ENCODE assay signal across 12 cellular contexts in genomic region chr17:66944365-66945203, GRCh38. TPM values are rescaled to one million over a fixed set of nuclear protein-coding genes. Genes with fewer than 3 reads are reported as not detected.
DNase-seq lines count a peak whose midpoint lies in the region; ATAC-seq, FAIRE-seq and TF ChIP-seq lines count a peak whose summit lies in the region.
"Had no signal": no experiment of that assay in that cellular context is flagged by ENCODE, and none has a peak within 500 bp of the region (broad histone marks: within the 10 kb centered on the region; RNA-seq: fewer than 3 reads in every experiment).

No MANE protein-coding gene starts in this region.

- H2BK5ac ChIP-seq in mesendoderm (ENCODE audit: low read length), result no peak overlapping the region

- H3K4me2 ChIP-seq in HepG2 (ENCODE audit: low read depth, low read length) (no peak overlapping the region), mesendoderm (ENCODE audit: low read length) (no peak overlapping the region)

- H3K4me3 ChIP-seq in right lobe of liver, result no peak overlapping the region
- no peak overlapping the region for H3K4me3 ChIP-seq in HepG2 (replicated peaks in 1 of 3; ENCODE audit: insufficient read depth in 1 of 3, low read depth in 2 of 3, low read length in 3 of 3)
- H3K4me3 ChIP-seq in mesendoderm (ENCODE audit: low read length), result no peak overlapping the region

- no peak overlapping the region for H3K27ac Mint-ChIP-seq in glutamatergic neuron (ENCODE audit: unreplicated experiment)

- H3K27ac ChIP-seq in right lobe of liver (no peak overlapping the region), HepG2 (ENCODE audit: extremely low read length, insufficient read depth, low read length) (no peak overlapping the region), mesendoderm (ENCODE audit: low read depth, low read length) (no peak overlapping the region)
- H3K27ac ChIP-seq: epithelial cell of prostate had no signal

- TF ChIP-seq CTCF in right lobe of liver (IDR thresholded peaks at IDR 0.05) (no peak), HepG2 (CRISPR knock-in tag; IDR thresholded peaks at IDR 0.05) (no peak), glutamatergic neuron (IDR thresholded peaks at IDR 0.05; ENCODE audit: partially characterized antibody, unreplicated experiment) (no peak)

- no peak overlapping the region for H4K5ac ChIP-seq in mesendoderm (ENCODE audit: low read length)

- no peak overlapping the region for H4K8ac ChIP-seq in mesendoderm (ENCODE audit: low read depth, low read length)

- no peak overlapping the region for H2AK5ac ChIP-seq in mesendoderm (ENCODE audit: low read length)

- no peak for FAIRE-seq in HepG2 (lab: Jason Lieb, UNC)
- peak; percentile 65 for FAIRE-seq in urothelium cell line (lab: Jason Lieb, UNC)

- POLR2A ChIA-PET in HepG2 (lab: Yijun Ruan, JAX), result no interaction called here

- H3K27me3 Mint-ChIP-seq in glutamatergic neuron (ENCODE audit: unreplicated experiment), result peaks cover 17% of the 10 kb centered on the region

- no peak overlapping the region for H3K56ac ChIP-seq in mesendoderm (ENCODE audit: low read length)

- no peak overlapping the region for H3K4ac ChIP-seq in mesendoderm (ENCODE audit: low read depth, low read length)

- H3K4me1 ChIP-seq in right lobe of liver, result no peaks in the 10 kb centered on the region
- peaks cover 26% of the 10 kb centered on the region for H3K4me1 ChIP-seq in HepG2 (ENCODE audit: insufficient read depth, low read length)
- no peaks in the 10 kb centered on the region for H3K4me1 ChIP-seq in mesendoderm (ENCODE audit: control insufficient read depth, low read depth, low read length)

- DNase-seq in right lobe of liver (no peak), HepG2 (ENCODE audit: low spot score) (no peak), amniotic epithelial cell (ENCODE audit: low read depth) (peak; percentile 73), mesendoderm (peak; percentile 70), urothelium cell line (ENCODE audit: low spot score) (no peak), glutamatergic neuron (no peak), KG1 (lab: John Stamatoyannopoulos, UW) (no peak)
- DNase-seq in stimulated activated naive CD8-positive, alpha-beta T cell treated with anti-CD3 and anti-CD28 coated beads, Interleukin-15, Interleukin-2, amounts not matched to agents 100 U/mL and 50 U/mL, for 24 hours, result no peak
- DNase-seq: NCI-H146; NCI-H774; stimulated activated CD8-positive, alpha-beta memory T cell treated with anti-CD3 and anti-CD28 coated beads, Interleukin-4, amount 100 ng/mL, for 48 hours had no signal

- H2BK15ac ChIP-seq in mesendoderm (replicated peaks; ENCODE audit: low read depth), result no peak overlapping the region

- in situ Hi-C loops in HepG2 (cut with HindIII; ENCODE audit: extremely low pct_ligation_motif_present, low pct_unique_long_range_greater_than_20kb), result no loop called here

- 25% methylated on average over 15 of the region's 16 CpGs for WGBS in right lobe of liver (ENCODE audit: insufficient coverage, low coverage, low lambda C conversion rate, missing lambda C conversion rate)
- 26% methylated on average over 16 of the region's 16 CpGs for WGBS in HepG2 (ENCODE audit: low lambda C conversion rate)
- WGBS in mesendoderm (ENCODE audit: extremely low coverage, insufficient coverage, low lambda C conversion rate), result no CpG with 5 or more reads among the region's 16 CpGs

- no peaks in the 10 kb centered on the region for H3K79me1 ChIP-seq in mesendoderm (ENCODE audit: low read length)

- no peak overlapping the region for H3K23ac ChIP-seq in mesendoderm (ENCODE audit: low read length)

- H2BK120ac ChIP-seq in mesendoderm (ENCODE audit: low read depth, low read length), result no peak overlapping the region

- H3K9me3 ChIP-seq in right lobe of liver, result no peaks in the 10 kb centered on the region
- H3K9me3 ChIP-seq in HepG2 (ENCODE audit: low read length), result no peaks in the 10 kb centered on the region

- TF ChIP-seq RAD21 in HepG2 (CRISPR knock-in tag; IDR thresholded peaks at IDR 0.05), result no peak

- intact Hi-C loops in right lobe of liver (cut with DNase I), result no loop called here
- intact Hi-C loops in HepG2 (cut with micrococcal nuclease; ENCODE audit: unreplicated experiment), result no loop called here

- no peak overlapping the region for H3K18ac ChIP-seq in mesendoderm (ENCODE audit: low read length)

- TF ChIP-seq EP300 in HepG2 (IDR thresholded peaks at IDR 0.05; ENCODE audit: low read depth in 2 of 2, low read length in 2 of 2) (no peak), HepG2 (CRISPR knock-in tag; IDR thresholded peaks at IDR 0.05; ENCODE audit: borderline replicate concordance) (no peak)

- H4K20me1 ChIP-seq in HepG2 (ENCODE audit: insufficient read depth, low read length), result no peaks in the 10 kb centered on the region

- H3K27me3 ChIP-seq in right lobe of liver (no peaks in the 10 kb centered on the region), HepG2 (ENCODE audit: control insufficient read depth in 1 of 2, insufficient read depth in 2 of 2, low read length in 2 of 2) (peaks cover 4 to 71% of the 10 kb centered on the region in 2 experiments; a peak in 4 of 5 replicates), mesendoderm (ENCODE audit: insufficient read depth, low read length, poor library complexity) (no peaks in the 10 kb centered on the region)

- H3K9me3 Mint-ChIP-seq in glutamatergic neuron (ENCODE audit: unreplicated experiment), result peaks cover 11% of the 10 kb centered on the region

- H3K4me3 Mint-ChIP-seq in glutamatergic neuron (ENCODE audit: unreplicated experiment), result no peak overlapping the region

- H3K4me1 Mint-ChIP-seq in glutamatergic neuron (ENCODE audit: low read depth, unreplicated experiment), result no peaks in the 10 kb centered on the region

- TF ChIP-seq POLR2A in right lobe of liver (IDR thresholded peaks at IDR 0.05), result no peak
- TF ChIP-seq POLR2A in HepG2 (IDR thresholded peaks at IDR 0.05; ENCODE audit: insufficient read depth in 1 of 2, low read depth in 2 of 2, low read length in 2 of 2), result no peak

- H2AFZ ChIP-seq in HepG2 (ENCODE audit: low read length), result no peak overlapping the region

- no TSS peak for BruUV-seq in HepG2 (replicated peaks; lab: Mats Ljungman, UMichigan)

- ATAC-seq in right lobe of liver (peak in 3 of 4 donors; percentile 27 to 64 (median 39)), HepG2 (no peak)
- ATAC-seq in stimulated activated naive CD8-positive, alpha-beta T cell treated with anti-CD3 and anti-CD28 coated beads, Interleukin-15, Interleukin-2, amounts not matched to agents 100 U/mL and 50 U/mL, for 24 hours, result no peak

- H3K36me3 ChIP-seq in right lobe of liver, result no peaks in the 10 kb centered on the region
- no peaks in the 10 kb centered on the region for H3K36me3 ChIP-seq in HepG2 (replicated peaks in 1 of 2; ENCODE audit: control insufficient read depth in 1 of 2, insufficient read depth in 2 of 2, low read length in 2 of 2)
- no peaks in the 10 kb centered on the region for H3K36me3 ChIP-seq in mesendoderm (ENCODE audit: control insufficient read depth, insufficient read depth, low read length)

- H3K9ac ChIP-seq in HepG2 (ENCODE audit: insufficient read depth, low read depth, low read length) (no peak overlapping the region), mesendoderm (ENCODE audit: low read length) (no peak overlapping the region)

- H3K36me3 Mint-ChIP-seq in glutamatergic neuron (ENCODE audit: unreplicated experiment), result peaks cover 10% of the 10 kb centered on the region

- CTCF ChIA-PET in HepG2 (lab: Yijun Ruan, JAX; ENCODE audit: low intra/inter-chr PET ratio, low total read pairs), result no interaction called here

- H3K79me2 ChIP-seq in HepG2 (ENCODE audit: insufficient read depth, low read length) (no peaks in the 10 kb centered on the region), mesendoderm (ENCODE audit: control insufficient read depth, insufficient read depth, low read length) (no peaks in the 10 kb centered on the region)

TF ChIP-seq in HepG2, 621 proteins besides CTCF, POLR2A, EP300 and RAD21 (continues in another document):
- TF ChIP-seq HDAC1 (CRISPR knock-in tag; IDR thresholded peaks at IDR 0.05), result no peak
- no peak for TF ChIP-seq ATRX (CRISPR knock-in tag; IDR thresholded peaks at IDR 0.05; ENCODE audit: borderline replicate concordance)
- TF ChIP-seq RXRB (CRISPR knock-in tag; IDR thresholded peaks at IDR 0.05; ENCODE audit: borderline replicate concordance), result no peak
- TF ChIP-seq PAF1 (CRISPR knock-in tag; IDR thresholded peaks at IDR 0.05), result no peak
- no peak for TF ChIP-seq SP4 (CRISPR knock-in tag; IDR thresholded peaks at IDR 0.05)
- no peak for TF ChIP-seq RBM22 (optimal IDR thresholded peaks at IDR 0.05; ENCODE audit: low read length)

RNA-seq across cellular contexts. Expression of gene CACNG4, which starts 19.9 kb away (rescaled TPM):
- total RNA-seq in right lobe of liver (not detected), HepG2 (2016; rRNA removed; fragmentation: Illumina TruSeq; extraction: Trizol) (0.09 and 0.11 TPM in 2 replicates), glutamatergic neuron (ENCODE audit: unreplicated experiment) (105 TPM)
- 0.09 and 0.10 TPM in 2 replicates for total RNA-seq in HepG2 (2016; cell fraction: cytosol; rRNA removed; fragmentation: Illumina TruSeq; extraction: Trizol; ENCODE audit: low read depth)
- 0.09 TPM in 2 replicates for total RNA-seq in HepG2 (2016; cell fraction: insoluble cytoplasmic fraction; rRNA removed; fragmentation: Illumina TruSeq; extraction: Trizol)
- total RNA-seq in HepG2 (2016; cell fraction: membrane; rRNA removed; fragmentation: Illumina TruSeq; extraction: Trizol), result 0.17 and 0.19 TPM in 2 replicates
- total RNA-seq in HepG2 (2016; cell fraction: nucleus; rRNA removed; fragmentation: Illumina TruSeq; extraction: Trizol), result not detected in 2 replicates
- polyA plus RNA-seq in HepG2 (2011; rRNA removed), result 0.09 and 0.17 TPM in 2 replicates
- 0.14 and 0.19 TPM in 2 replicates for polyA plus RNA-seq in HepG2 (2011; cell fraction: cytosol; rRNA removed)
- 0.07 and 0.21 TPM in 2 replicates for polyA plus RNA-seq in HepG2 (2011; cell fraction: nucleus; rRNA removed)
- 0.08 and 0.12 TPM in 2 replicates for polyA plus RNA-seq in HepG2 (2012)
- 0.12 and 0.14 TPM in 2 replicates for polyA plus RNA-seq in HepG2 (2016; cell fraction: cytosol; fragmentation: Illumina TruSeq; extraction: Trizol; ENCODE audit: low read depth)
- 0.09 TPM in 1 of 2 replicates, not detected in the other for polyA plus RNA-seq in HepG2 (2016; cell fraction: insoluble cytoplasmic fraction; fragmentation: Illumina TruSeq; extraction: Trizol; ENCODE audit: low read depth)
- 0.17 and 0.26 TPM in 2 replicates for polyA plus RNA-seq in HepG2 (2016; cell fraction: membrane; fragmentation: Illumina TruSeq; extraction: Trizol; ENCODE audit: low read depth)
- not detected in 2 replicates for polyA plus RNA-seq in HepG2 (2016; cell fraction: nucleus; fragmentation: Illumina TruSeq; extraction: Trizol; ENCODE audit: insufficient read depth, low read depth)
- 0.22 TPM in 1 of 2 replicates, not detected in the other for polyA minus RNA-seq in HepG2 (2011; rRNA and poly(A)+ RNA removed; ENCODE audit: low replicate concordance)
- not detected in 2 replicates for polyA minus RNA-seq in HepG2 (2011; cell fraction: cytosol; rRNA and poly(A)+ RNA removed)
- not detected in 2 replicates for polyA minus RNA-seq in HepG2 (2011; cell fraction: nucleus; rRNA and poly(A)+ RNA removed)
- polyA plus RNA-seq in mesendoderm (2013, experiment 1 of 2), result 5.2 TPM
- 5.4 TPM for polyA plus RNA-seq in mesendoderm (2013, experiment 2 of 2)

Comparison
In these comparisons a context has a peak if more than half of its experiments do, and no peak if none do; other contexts are left out.
1. ATAC-seq: peak in right lobe of liver (3 of 4); none in HepG2 (single experiment) and stimulated activated naive CD8-positive, alpha-beta T cell treated with anti-CD3 and anti-CD28 coated beads, Interleukin-15, Interleukin-2, amounts not matched to agents 100 U/mL and 50 U/mL, for 24 hours (single experiment).
2. DNase-seq: peak in amniotic epithelial cell (single experiment) and mesendoderm (single experiment); none in right lobe of liver (0 of 3), HepG2 (single experiment), urothelium cell line (single experiment), glutamatergic neuron (single experiment), stimulated activated naive CD8-positive, alpha-beta T cell treated with anti-CD3 and anti-CD28 coated beads, Interleukin-15, Interleukin-2, amounts not matched to agents 100 U/mL and 50 U/mL, for 24 hours (single experiment) and KG1 (single experiment).
3. RNA of gene CACNG4, which starts 19.9 kb away (total RNA-seq): 105 TPM in glutamatergic neuron (single experiment); 0.09 to 0.19 TPM in HepG2 and not detected in right lobe of liver; every median in the first group is over 10 times any median in the second.